ENCODE assay signal across 2 cellular contexts in genomic region chrX:64380789-64381188, GRCh38. TPM values are rescaled to one million over a fixed set of nuclear protein-coding genes. Genes with fewer than 3 reads are reported as not detected.
"Had no signal": no experiment of that assay in that cellular context is flagged by ENCODE, and none has a peak within 500 bp of the region (broad histone marks: within the 10 kb centered on the region; RNA-seq: fewer than 3 reads in every experiment).

No MANE protein-coding gene starts in this region.

RNA-seq across cellular contexts. Expression of gene MTMR8, which starts 14.5 kb away (rescaled TPM):
- total RNA-seq: SJCRH30, SJSA1 had no signal
